13 cellular contexts compared by ENCODE assay signal in genomic region chr1:195939844-195940243, GRCh38.
DNase-seq lines count a peak whose midpoint lies in the region; ATAC-seq and TF ChIP-seq lines count a peak whose summit lies in the region.
"Had no signal": no experiment of that assay in that cellular context is flagged by ENCODE, and none has a peak within 500 bp of the region (broad histone marks: within the 10 kb centered on the region; RNA-seq: fewer than 3 reads in every experiment).

No MANE protein-coding gene starts in this region.

- no peak overlapping the region for H3K4me3 ChIP-seq in H7 (ENCODE audit: insufficient read depth, low read depth, low read length)
- H3K4me3 ChIP-seq in adrenal gland: no peak overlapping the region

- WGBS in adrenal gland, 4 donors: 51 to 61% (median 56%) methylated on average over 3 of the region's 3 CpGs

- H3K27me3 ChIP-seq in H7 (ENCODE audit: control insufficient read depth, insufficient read depth, low read length): no peaks in the 10 kb centered on the region
- no peaks in the 10 kb centered on the region for H3K27me3 ChIP-seq in foreskin keratinocyte
- H3K27me3 ChIP-seq in adrenal gland: no peaks in the 10 kb centered on the region

- H3K36me3 ChIP-seq in H7 (replicated peaks; ENCODE audit: control insufficient read depth, insufficient read depth, low read length): no peaks in the 10 kb centered on the region
- H3K36me3 ChIP-seq in adrenal gland (replicated peaks in 1 of 2): no peaks in the 10 kb centered on the region

- H3K4me1 ChIP-seq in foreskin keratinocyte (no peaks in the 10 kb centered on the region), adrenal gland (replicated peaks in 1 of 2) (no peaks in the 10 kb centered on the region)
- H3K4me1 ChIP-seq: parathyroid adenoma had no signal

- DNase-seq in H7 (peak; percentile 28), RKO (ENCODE audit: low spot score) (peak; percentile 18), foreskin keratinocyte (peak; percentile 14 to 44), adrenal gland (no peak)
- no peak for DNase-seq in activated T-cell treated with anti-CD3 and anti-CD28 coated beads, Interleukin-2, amount 50 U/mL, for 1 hour
- no peak for DNase-seq in activated CD4-positive, CD25-positive, alpha-beta regulatory T cell (lab: John Stamatoyannopoulos, UW)
- DNase-seq: activated CD4-positive, alpha-beta T cell treated with anti-CD3 and anti-CD28 coated beads, Interleukin-2, amount 10 ng/mL, durations not matched to agents 24 days and 14 days; islet precursor cell had no signal

- H3K27ac ChIP-seq in C4-2B (no peak overlapping the region), foreskin keratinocyte (no peak overlapping the region), adrenal gland (no peak overlapping the region)
- H3K27ac ChIP-seq: parathyroid adenoma had no signal

- TF ChIP-seq POLR2A in adrenal gland (IDR thresholded peaks at IDR 0.05): no peak

- intact Hi-C loops in adrenal gland (cut with DNase I): no loop called here

- TF ChIP-seq CTCF in C4-2B (conservative IDR thresholded peaks at IDR 0.05): peak; percentile 37
- TF ChIP-seq CTCF in foreskin keratinocyte (conservative IDR thresholded peaks at IDR 0.05): peak; percentile 65
- TF ChIP-seq CTCF in adrenal gland (IDR thresholded peaks at IDR 0.05): no peak

- peak; percentile 65 for ATAC-seq in foreskin keratinocyte
- ATAC-seq in HG02870 (IDR thresholded peaks at IDR 0.05; ENCODE audit: unreplicated experiment): no peak
- ATAC-seq: activated naive CD4-positive, alpha-beta T cell treated with anti-CD3 and anti-CD28 coated beads, Interleukin-2, amount 50 U/mL, for 72 hours; Right ventricle myocardium inferior had no signal

- H3K9me3 ChIP-seq in adrenal gland (replicated peaks in 1 of 3): no peaks in the 10 kb centered on the region

Comparison
In these comparisons a context has a peak if more than half of its experiments do, and no peak if none do; other contexts are left out.
1. CTCF ChIP-seq: peak in C4-2B (single experiment) and foreskin keratinocyte (single experiment); none in adrenal gland (0 of 6).
2. DNase-seq: peak in H7 (single experiment), RKO (single experiment) and foreskin keratinocyte (2 of 2); none in adrenal gland (0 of 7), activated T-cell treated with anti-CD3 and anti-CD28 coated beads, Interleukin-2, amount 50 U/mL, for 1 hour (single experiment) and activated CD4-positive, CD25-positive, alpha-beta regulatory T cell (0 of 4).